In genomic region chr17:19032377-19032988, GRCh38 we compare ENCODE assay signal across 9 cellular contexts. TPM values are rescaled to one million over a fixed set of nuclear protein-coding genes. Genes with fewer than 3 reads are reported as not detected.
A peak's percentile ranks its signal among the peaks of the same experiment; 100 is the strongest.
DNase-seq lines count a peak whose midpoint lies in the region; ATAC-seq, FAIRE-seq and TF ChIP-seq lines count a peak whose summit lies in the region.
"Not testable (repeated sequence)": the region's sequence is repeated elsewhere in the genome, so short reads cannot be mapped to it uniquely, and the experiment has no call there.
"Had no signal": no experiment of that assay in that cellular context is flagged by ENCODE, and none has a peak within 500 bp of the region (broad histone marks: within the 10 kb centered on the region; RNA-seq: fewer than 3 reads in every experiment).

No MANE protein-coding gene starts in this region.

- not testable (repeated sequence) for H3K36me3 Mint-ChIP-seq in CD4-positive, CD25-positive, alpha-beta regulatory T cell; activated T-cell treated with anti-CD3 and anti-CD28 coated beads, Interleukin-2, amount 50 U/mL, for 72 hours (ENCODE audit: insufficient read depth in 2 of 2)

- not testable (repeated sequence) for TF ChIP-seq CTCF in omental fat pad (IDR thresholded peaks at IDR 0.05)

- peak; percentile 90 to 93 for ATAC-seq in CD4-positive, CD25-positive, alpha-beta regulatory T cell (ENCODE audit: low read depth in 2 of 2)
- ATAC-seq in GM21576 (IDR thresholded peaks at IDR 0.05; ENCODE audit: unreplicated experiment) (peak; percentile 41), HG02970 (IDR thresholded peaks at IDR 0.05; ENCODE audit: low FRiP score, unreplicated experiment) (peak; percentile 49), HG03521 (IDR thresholded peaks at IDR 0.05; ENCODE audit: unreplicated experiment) (peak; percentile 51), left cardiac atrium (peak; percentile 84 to 87), omental fat pad (ENCODE audit: low FRiP score) (peak; percentile 88)
- peak; percentile 87 for ATAC-seq in activated T-cell treated with anti-CD3 and anti-CD28 coated beads, Interleukin-2, amount 50 U/mL, for 72 hours (replicated peaks in 1 of 2)

- peak; percentile 95 for FAIRE-seq in GM19239 (lab: Jason Lieb, UNC)

- H3K4me1 ChIP-seq in CD4-positive, CD25-positive, alpha-beta regulatory T cell (ENCODE audit: control insufficient read depth, insufficient read depth, low read length, poor library complexity, severe bottlenecking) = not testable (repeated sequence)

- not testable (repeated sequence) for H3K9me3 ChIP-seq in CD4-positive, CD25-positive, alpha-beta regulatory T cell (ENCODE audit: control insufficient read depth in 2 of 2, low read length in 2 of 2)

- not testable (repeated sequence) for H3K4me3 Mint-ChIP-seq in CD4-positive, CD25-positive, alpha-beta regulatory T cell; activated T-cell treated with anti-CD3 and anti-CD28 coated beads, Interleukin-2, amount 50 U/mL, for 72 hours

- DNase-seq in CD4-positive, CD25-positive, alpha-beta regulatory T cell; GM19239 (ENCODE audit: insufficient read length, low spot score); activated T-cell treated with anti-CD3 and anti-CD28 coated beads, Interleukin-2, amount 50 U/mL, for 72 hours; omental fat pad (ENCODE audit: low spot score): not testable (repeated sequence)
- DNase-seq in left cardiac atrium = peak; percentile 16

- not testable (repeated sequence) for H3K4me1 Mint-ChIP-seq in CD4-positive, CD25-positive, alpha-beta regulatory T cell; activated T-cell treated with anti-CD3 and anti-CD28 coated beads, Interleukin-2, amount 50 U/mL, for 72 hours (ENCODE audit: low read depth)

- H3K27ac ChIP-seq in CD4-positive, CD25-positive, alpha-beta regulatory T cell (ENCODE audit: insufficient read depth, low read length, poor library complexity, severe bottlenecking) = not testable (repeated sequence)

- H3K27me3 Mint-ChIP-seq in CD4-positive, CD25-positive, alpha-beta regulatory T cell; activated T-cell treated with anti-CD3 and anti-CD28 coated beads, Interleukin-2, amount 50 U/mL, for 72 hours (ENCODE audit: low read depth): not testable (repeated sequence)

- intact Hi-C loops in left cardiac atrium (cut with DNase I) = not testable (repeated sequence)

- not testable (repeated sequence) for H3K9me3 Mint-ChIP-seq in CD4-positive, CD25-positive, alpha-beta regulatory T cell; activated T-cell treated with anti-CD3 and anti-CD28 coated beads, Interleukin-2, amount 50 U/mL, for 72 hours

- H3K36me3 ChIP-seq in CD4-positive, CD25-positive, alpha-beta regulatory T cell (ENCODE audit: control insufficient read depth, insufficient read depth, low read length) = not testable (repeated sequence)

- H3K27me3 ChIP-seq in CD4-positive, CD25-positive, alpha-beta regulatory T cell (ENCODE audit: control insufficient read depth, insufficient read depth, low read length) = not testable (repeated sequence)

- H3K27ac Mint-ChIP-seq in CD4-positive, CD25-positive, alpha-beta regulatory T cell; activated T-cell treated with anti-CD3 and anti-CD28 coated beads, Interleukin-2, amount 50 U/mL, for 72 hours: not testable (repeated sequence)

- H3K4me3 ChIP-seq in CD4-positive, CD25-positive, alpha-beta regulatory T cell (ENCODE audit: low read depth, low read length) = not testable (repeated sequence)

RNA-seq across cellular contexts. Expression of gene GRAP, which starts 14.3 kb away (rescaled TPM):
- 34.5 TPM for total RNA-seq in CD4-positive, CD25-positive, alpha-beta regulatory T cell
- polyA plus RNA-seq in CD4-positive, CD25-positive, alpha-beta regulatory T cell = 10 to 100 TPM; 52.2 to 77.5 (median 62.6) TPM
- total RNA-seq in activated T-cell treated with anti-CD3 and anti-CD28 coated beads, Interleukin-2, amount 50 U/mL, for 72 hours = 10 to 100 TPM in 1 of 2 donors, 1 to 10 TPM in 1; 9.7 to 15.9 TPM
- total RNA-seq in left cardiac atrium (1 to 10 TPM; 1.6 to 3.2 TPM), omental fat pad (10 to 100 TPM in 1 of 4 donors, 1 to 10 TPM in 3; 2.6 to 13.2 (median 6.8) TPM)
- total RNA-seq: A172 had no signal

RNA-seq across cellular contexts. Expression of gene FAM83G, which starts 27.9 kb away (rescaled TPM):
- 10.7 TPM for total RNA-seq in CD4-positive, CD25-positive, alpha-beta regulatory T cell
- 1 to 10 TPM; 3.7 to 6.2 (median 5.3) TPM for polyA plus RNA-seq in CD4-positive, CD25-positive, alpha-beta regulatory T cell
- 10 to 100 TPM; 10.9 to 11.3 TPM for total RNA-seq in activated T-cell treated with anti-CD3 and anti-CD28 coated beads, Interleukin-2, amount 50 U/mL, for 72 hours
- total RNA-seq in left cardiac atrium (10 to 100 TPM; 23.3 to 24.8 TPM), omental fat pad (10 to 100 TPM in 3 of 4 donors, under 1 TPM in 1; 0.95 to 19.9 (median 14.3) TPM)

Comparison
In these comparisons a context has a peak if more than half of its experiments do, and no peak if none do; other contexts are left out.
1. ATAC-seq: peak in every context shown above with its lines; median percentile 92 in CD4-positive, CD25-positive, alpha-beta regulatory T cell; 88 in omental fat pad; 87 in activated T-cell treated with anti-CD3 and anti-CD28 coated beads, Interleukin-2, amount 50 U/mL, for 72 hours; 86 in left cardiac atrium; 51 in HG03521; 49 in HG02970; 41 in GM21576.